29 cellular contexts compared by ENCODE assay signal in the genomic region with DNA sequence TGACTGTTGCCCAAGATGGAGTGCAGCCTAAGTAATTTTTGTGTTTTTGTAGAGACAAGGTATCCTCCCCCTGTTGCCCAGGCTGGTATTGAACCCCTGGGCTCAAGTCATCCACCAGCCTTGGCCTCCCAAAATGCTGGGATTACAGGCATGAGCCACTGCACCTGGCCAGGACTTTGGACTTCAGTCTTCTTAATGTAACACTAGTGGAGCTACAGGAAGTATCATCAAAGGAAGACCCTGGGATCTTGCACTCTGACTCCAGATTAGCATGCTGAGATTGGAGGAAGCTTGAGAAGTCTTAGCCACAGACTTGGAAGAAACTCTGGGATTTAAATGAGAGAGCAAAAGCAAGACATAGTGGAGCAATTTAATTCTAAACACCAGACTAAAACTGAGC. TPM values are rescaled to one million over a fixed set of nuclear protein-coding genes. Genes with fewer than 3 reads are reported as not detected.
"Had no signal": no experiment of that assay in that cellular context is flagged by ENCODE, and none has a peak within 500 bp of the region (broad histone marks: within the 10 kb centered on the region; RNA-seq: fewer than 3 reads in every experiment).

No MANE protein-coding gene starts in this region.

- H3K27me3 Mint-ChIP-seq: progenitor cell of endocrine pancreas; stimulated activated naive CD8-positive, alpha-beta T cell treated with anti-CD3 and anti-CD28 coated beads, Interleukin-15, Interleukin-2, amounts not matched to agents 100 ng/mL and 50 ng/mL, for 24 hours had no signal

- ATAC-seq: natural killer cell; psoas muscle; right cardiac atrium; right lobe of liver; stimulated activated effector memory CD8-positive, alpha-beta T cell treated with anti-CD3 and anti-CD28 coated beads, Interleukin-12 subunit alpha, Interleukin-12 subunit beta, amount 100 ng/mL, for 72 hours; stimulated activated naive B cell treated with anti-CD40 and anti-IgM and Interleukin-4, amounts not matched to agents 10 μg/mL and 1 μg/mL and 100 μg/mL, for 72 hours had no signal

- FAIRE-seq: urothelium cell line had no signal

- H3K4me3 Mint-ChIP-seq: natural killer cell; nephron; neural progenitor cell; stimulated activated effector memory CD8-positive, alpha-beta T cell treated with anti-CD3 and anti-CD28 coated beads, Interleukin-12 subunit alpha, Interleukin-12 subunit beta, amount 100 ng/mL, for 72 hours; stimulated activated naive B cell treated with anti-CD40 and anti-IgM and Interleukin-4, amounts not matched to agents 10 μg/mL and 1 μg/mL and 100 μg/mL, for 72 hours; stimulated activated naive CD8-positive, alpha-beta T cell treated with anti-CD3 and anti-CD28 coated beads, Interleukin-15, Interleukin-2, amounts not matched to agents 100 ng/mL and 50 ng/mL, for 24 hours had no signal

- DNase-seq: natural killer cell; occipital lobe; ovary; posterior cingulate gyrus; psoas muscle; right cardiac atrium; right lobe of liver; sigmoid colon; spleen; stimulated activated CD4-positive, alpha-beta T cell treated with anti-CD3 and anti-CD28 coated beads, Interleukin-12 subunit alpha, Interleukin-12 subunit beta, amount 100 ng/mL, for 4 hours; stimulated activated CD4-positive, alpha-beta T cell treated with anti-CD3 and anti-CD28 coated beads, Interleukin-1b, Interleukin-23, amount 100 ng/mL, for 48 hours; stimulated activated CD4-positive, alpha-beta T cell treated with anti-CD3 and anti-CD28 coated beads, Interleukin-4, amount 100 ng/mL, for 24 hours; stimulated activated naive B cell treated with anti-CD40 and anti-IgM and Interleukin-4, amounts not matched to agents 10 μg/mL and 1 μg/mL and 100 μg/mL, for 72 hours; stimulated activated naive CD4-positive, alpha-beta T cell treated with Interleukin-2 at 50 U/mL for 16 hours; stomach; thyroid gland; trophoblast cell; upper lobe of left lung had no signal

- H3K27me3 ChIP-seq: neural progenitor cell, ovary, right lobe of liver, sigmoid colon, spleen, stomach, thyroid gland, tibial nerve, upper lobe of left lung, vagina had no signal

- H3K4me1 Mint-ChIP-seq: nephron; neural progenitor cell; stimulated activated naive B cell treated with anti-CD40 and anti-IgM and Interleukin-4, amounts not matched to agents 10 μg/mL and 1 μg/mL and 100 μg/mL, for 72 hours had no signal

- H3K36me3 Mint-ChIP-seq: natural killer cell; neural progenitor cell; stimulated activated effector memory CD8-positive, alpha-beta T cell treated with anti-CD3 and anti-CD28 coated beads, Interleukin-12 subunit alpha, Interleukin-12 subunit beta, amount 100 ng/mL, for 72 hours had no signal

- H3K36me3 ChIP-seq: neural progenitor cell, ovary, right lobe of liver, sigmoid colon, spleen, stomach, thoracic aorta, thyroid gland, tibial nerve, upper lobe of left lung, vagina had no signal

- H3K27ac ChIP-seq: neural progenitor cell, ovary, parathyroid adenoma, psoas muscle, right lobe of liver, sigmoid colon, spleen, stomach, thoracic aorta, thyroid gland, tibial nerve, upper lobe of left lung, vagina had no signal

- H3K4me3 ChIP-seq: neural progenitor cell, ovary, psoas muscle, right lobe of liver, sigmoid colon, smooth muscle cell, spleen, stomach, thoracic aorta, thyroid gland, tibial nerve, upper lobe of left lung, vagina had no signal

- H3K9me3 ChIP-seq: ovary, psoas muscle, right lobe of liver, sigmoid colon, thoracic aorta, thyroid gland, vagina had no signal

- H3K27ac Mint-ChIP-seq: natural killer cell; nephron; neural progenitor cell; progenitor cell of endocrine pancreas; stimulated activated effector memory CD8-positive, alpha-beta T cell treated with anti-CD3 and anti-CD28 coated beads, Interleukin-12 subunit alpha, Interleukin-12 subunit beta, amount 100 ng/mL, for 72 hours; stimulated activated naive B cell treated with anti-CD40 and anti-IgM and Interleukin-4, amounts not matched to agents 10 μg/mL and 1 μg/mL and 100 μg/mL, for 72 hours; stimulated activated naive CD8-positive, alpha-beta T cell treated with anti-CD3 and anti-CD28 coated beads, Interleukin-15, Interleukin-2, amounts not matched to agents 100 ng/mL and 50 ng/mL, for 24 hours had no signal

- H3K4me1 ChIP-seq: parathyroid adenoma, psoas muscle, sigmoid colon, thyroid gland, tibial nerve, vagina had no signal

RNA-seq across cellular contexts. Expression of gene RNF125, which starts 37.8 kb away (rescaled TPM):
- polyA plus RNA-seq: smooth muscle cell had no signal
